Comparison of ENCODE assay signal across 8 cellular contexts in genomic region chr9:104863180-104863883, GRCh38.
DNase-seq lines count a peak whose midpoint lies in the region; ATAC-seq and TF ChIP-seq lines count a peak whose summit lies in the region.

No MANE protein-coding gene starts in this region.

- intact Hi-C loops in mucosa of descending colon (cut with DNase I, micrococcal nuclease) (loop anchor here in 1 of 2 donors (10.0 kb wide), 3 partner anchors 61 to 301 kb away; partner anchors contain the start of gene ABCA1), stomach (cut with DNase I; ENCODE audit: low total_unique reads) (loop anchor here (10.0 kb wide), 1 partner anchor 51 kb away; no protein-coding TSS in a partner anchor)

- H3K36me3 Mint-ChIP-seq in activated CD4-positive, alpha-beta T cell treated with anti-CD3 and anti-CD28 coated beads, Interleukin-2, amount 10 ng/mL, durations not matched to agents 7 days and 5 days (ENCODE audit: low read depth), result no peaks in the 10 kb centered on the region

- WGBS in stomach, 5 donors, result 28 to 45% (median 42%) methylated on average over 4 of the region's 4 CpGs

- H3K4me1 ChIP-seq in mucosa of descending colon (ENCODE audit: low read depth) (peaks cover 5% of the 10 kb centered on the region), stomach (peaks cover 5 to 84% (median 29%) of the 10 kb centered on the region in 4 donors)

- no peak overlapping the region for H3K4me3 ChIP-seq in mucosa of descending colon
- H3K4me3 ChIP-seq in stomach, result no peak overlapping the region

- H3K36me3 ChIP-seq in mucosa of descending colon (ENCODE audit: low read depth) (no peaks in the 10 kb centered on the region), stomach (peaks cover 0 to 59% (median 42%) of the 10 kb centered on the region in 4 donors)

- DNase-seq in COLO829 (ENCODE audit: low spot score), result peak; percentile 92
- DNase-seq in NCI-H446 treated with DMSO at 0.1 percent for 48 hours (lab: John Stamatoyannopoulos, UW), result peak; percentile 61
- DNase-seq in activated CD4-positive, alpha-beta T cell treated with anti-CD3 and anti-CD28 coated beads, Interleukin-2, amount 10 ng/mL, durations not matched to agents 7 days and 5 days, result peak; percentile 60
- DNase-seq in epidermal melanocyte (ENCODE audit: insufficient read length, low spot score), result peak; percentile 85
- DNase-seq in mucosa of descending colon, result peak in 1 of 3 donors; percentile 64
- peak; percentile 38 for DNase-seq in stomach

- no peaks in the 10 kb centered on the region for H3K4me1 Mint-ChIP-seq in activated CD4-positive, alpha-beta T cell treated with anti-CD3 and anti-CD28 coated beads, Interleukin-2, amount 10 ng/mL, durations not matched to agents 7 days and 5 days

- ATAC-seq in GM19351 (IDR thresholded peaks at IDR 0.05; ENCODE audit: unreplicated experiment) (peak; percentile 92), HG03442 (IDR thresholded peaks at IDR 0.05; ENCODE audit: unreplicated experiment) (peak; percentile 84), mucosa of descending colon (peak; percentile 78)

- H3K27me3 Mint-ChIP-seq in activated CD4-positive, alpha-beta T cell treated with anti-CD3 and anti-CD28 coated beads, Interleukin-2, amount 10 ng/mL, durations not matched to agents 7 days and 5 days, result no peaks in the 10 kb centered on the region

- no peak for TF ChIP-seq POLR2A in stomach (IDR thresholded peaks at IDR 0.05)

- H3K9me3 Mint-ChIP-seq in activated CD4-positive, alpha-beta T cell treated with anti-CD3 and anti-CD28 coated beads, Interleukin-2, amount 10 ng/mL, durations not matched to agents 7 days and 5 days, result no peaks in the 10 kb centered on the region

- TF ChIP-seq EP300 in stomach (IDR thresholded peaks at IDR 0.05), result no peak

- TF ChIP-seq CTCF in mucosa of descending colon (IDR thresholded peaks at IDR 0.05), result no peak
- peak in 5 of 7 experiments; percentile 34 to 72 (median 63) for TF ChIP-seq CTCF in stomach (IDR thresholded peaks at IDR 0.05)

- POLR2A ChIA-PET in activated CD4-positive, alpha-beta T cell treated with anti-CD3 and anti-CD28 coated beads, Interleukin-2, amount 10 ng/mL, durations not matched to agents 7 days and 5 days (lab: Charles Lee), result interaction anchor here (0.6 kb wide), 1 partner anchor 136 kb away, joined by 4 read pairs; no protein-coding TSS in a partner anchor

- no peak overlapping the region for H3K4me3 Mint-ChIP-seq in activated CD4-positive, alpha-beta T cell treated with anti-CD3 and anti-CD28 coated beads, Interleukin-2, amount 10 ng/mL, durations not matched to agents 7 days and 5 days

- peak overlapping the region in 4 of 5 donors; percentile 0 to 56 (median 39) for H3K27ac ChIP-seq in stomach

- H3K27ac Mint-ChIP-seq in activated CD4-positive, alpha-beta T cell treated with anti-CD3 and anti-CD28 coated beads, Interleukin-2, amount 10 ng/mL, durations not matched to agents 7 days and 5 days, result no peak overlapping the region

- H3K9me3 ChIP-seq in mucosa of descending colon, result no peaks in the 10 kb centered on the region
- no peaks in the 10 kb centered on the region for H3K9me3 ChIP-seq in stomach

- CTCF ChIA-PET in activated CD4-positive, alpha-beta T cell treated with anti-CD3 and anti-CD28 coated beads, Interleukin-2, amount 10 ng/mL, durations not matched to agents 7 days and 5 days (lab: Charles Lee), result interaction anchor here (0.5 to 1.9 kb wide), 10 partner anchors 9 to 551 kb away, joined by 3 to 5 read pairs (median 4); no protein-coding TSS in a partner anchor

- no peaks in the 10 kb centered on the region for H3K27me3 ChIP-seq in stomach
